ENCODE assay signal across 23 cellular contexts in genomic region chr14:76654573-76654955, GRCh38.
"Had no signal": no experiment of that assay in that cellular context is flagged by ENCODE, and none has a peak within 500 bp of the region (broad histone marks: within the 10 kb centered on the region; RNA-seq: fewer than 3 reads in every experiment).

No MANE protein-coding gene starts in this region.

- H3K27ac Mint-ChIP-seq: activated CD8-positive, alpha-beta T cell treated with anti-CD3 and anti-CD28 coated beads for 36 hours; activated naive CD8-positive, alpha-beta T cell treated with anti-CD3 and anti-CD28 coated beads for 36 hours; activated T-cell treated with anti-CD3 and anti-CD28 coated beads, Interleukin-2, amount 50 U/mL, for 72 hours; endodermal cell; immature natural killer cell; memory B cell; natural killer cell; stimulated activated naive B cell treated with anti-CD40 and anti-IgM and Interleukin-4, amounts not matched to agents 10 μg/mL and 1 μg/mL and 100 μg/mL, for 72 hours had no signal

- H3K4me3 Mint-ChIP-seq: activated CD8-positive, alpha-beta T cell treated with anti-CD3 and anti-CD28 coated beads for 36 hours; activated naive CD8-positive, alpha-beta T cell treated with anti-CD3 and anti-CD28 coated beads for 36 hours; activated T-cell treated with anti-CD3 and anti-CD28 coated beads, Interleukin-2, amount 50 U/mL, for 72 hours; endodermal cell; immature natural killer cell; memory B cell; natural killer cell; stimulated activated naive B cell treated with anti-CD40 and anti-IgM and Interleukin-4, amounts not matched to agents 10 μg/mL and 1 μg/mL and 100 μg/mL, for 72 hours had no signal

- H3K4me3 ChIP-seq: esophagus muscularis mucosa, prostate gland, right lobe of liver, spleen had no signal

- H3K4me1 Mint-ChIP-seq: activated naive CD8-positive, alpha-beta T cell treated with anti-CD3 and anti-CD28 coated beads for 36 hours; immature natural killer cell; memory B cell; natural killer cell; stimulated activated naive B cell treated with anti-CD40 and anti-IgM and Interleukin-4, amounts not matched to agents 10 μg/mL and 1 μg/mL and 100 μg/mL, for 72 hours had no signal

- H3K27ac ChIP-seq: esophagus muscularis mucosa, prostate gland, right lobe of liver, spleen, WERI-Rb-1 had no signal

- H3K27me3 ChIP-seq: right lobe of liver had no signal

- H3K36me3 Mint-ChIP-seq: activated naive CD8-positive, alpha-beta T cell treated with anti-CD3 and anti-CD28 coated beads for 36 hours; immature natural killer cell; memory B cell; natural killer cell; stimulated activated naive B cell treated with anti-CD40 and anti-IgM and Interleukin-4, amounts not matched to agents 10 μg/mL and 1 μg/mL and 100 μg/mL, for 72 hours had no signal

- H3K4me1 ChIP-seq: esophagus muscularis mucosa, prostate gland, spleen had no signal

- H3K9me3 Mint-ChIP-seq: immature natural killer cell, natural killer cell had no signal

- H3K36me3 ChIP-seq: esophagus muscularis mucosa, prostate gland, right lobe of liver, spleen, WERI-Rb-1 had no signal

- DNase-seq: activated CD4-positive, alpha-beta T cell treated with anti-CD3 and anti-CD28 coated beads for 4 hours; activated CD8-positive, alpha-beta memory T cell treated with anti-CD3 and anti-CD28 coated beads, Interleukin-2, amount 50 U/mL, for 4 hours; activated CD8-positive, alpha-beta T cell treated with anti-CD3 and anti-CD28 coated beads for 36 hours; activated gamma-delta T cell treated with Interleukin-2 at 50 U/mL for 16 hours; activated naive CD8-positive, alpha-beta T cell treated with anti-CD3 and anti-CD28 coated beads for 36 hours; activated T-cell treated with anti-CD3 and anti-CD28 coated beads, Interleukin-2, amount 50 U/mL, for 72 hours; endodermal cell; glutamatergic neuron; immature natural killer cell; left colon; natural killer cell; occipital lobe; right lobe of liver; spleen; stimulated activated CD4-positive, alpha-beta T cell treated with anti-CD3 and anti-CD28 coated beads, Interleukin-1b, Interleukin-23, amount 100 ng/mL, for 48 hours; stimulated activated naive B cell treated with anti-CD40 and anti-IgM and Interleukin-4, amounts not matched to agents 10 μg/mL and 1 μg/mL and 100 μg/mL, for 72 hours; substantia nigra; T1000; trophoblast cell; WERI-Rb-1 had no signal

- ATAC-seq: activated CD8-positive, alpha-beta T cell treated with anti-CD3 and anti-CD28 coated beads for 36 hours; activated T-cell treated with anti-CD3 and anti-CD28 coated beads, Interleukin-2, amount 50 U/mL, for 72 hours; left colon; natural killer cell; stimulated activated naive B cell treated with anti-CD40 and anti-IgM and Interleukin-4, amounts not matched to agents 10 μg/mL and 1 μg/mL and 100 μg/mL, for 72 hours had no signal
